Comparison of ENCODE assay signal across 8 cellular contexts in the genomic region with DNA sequence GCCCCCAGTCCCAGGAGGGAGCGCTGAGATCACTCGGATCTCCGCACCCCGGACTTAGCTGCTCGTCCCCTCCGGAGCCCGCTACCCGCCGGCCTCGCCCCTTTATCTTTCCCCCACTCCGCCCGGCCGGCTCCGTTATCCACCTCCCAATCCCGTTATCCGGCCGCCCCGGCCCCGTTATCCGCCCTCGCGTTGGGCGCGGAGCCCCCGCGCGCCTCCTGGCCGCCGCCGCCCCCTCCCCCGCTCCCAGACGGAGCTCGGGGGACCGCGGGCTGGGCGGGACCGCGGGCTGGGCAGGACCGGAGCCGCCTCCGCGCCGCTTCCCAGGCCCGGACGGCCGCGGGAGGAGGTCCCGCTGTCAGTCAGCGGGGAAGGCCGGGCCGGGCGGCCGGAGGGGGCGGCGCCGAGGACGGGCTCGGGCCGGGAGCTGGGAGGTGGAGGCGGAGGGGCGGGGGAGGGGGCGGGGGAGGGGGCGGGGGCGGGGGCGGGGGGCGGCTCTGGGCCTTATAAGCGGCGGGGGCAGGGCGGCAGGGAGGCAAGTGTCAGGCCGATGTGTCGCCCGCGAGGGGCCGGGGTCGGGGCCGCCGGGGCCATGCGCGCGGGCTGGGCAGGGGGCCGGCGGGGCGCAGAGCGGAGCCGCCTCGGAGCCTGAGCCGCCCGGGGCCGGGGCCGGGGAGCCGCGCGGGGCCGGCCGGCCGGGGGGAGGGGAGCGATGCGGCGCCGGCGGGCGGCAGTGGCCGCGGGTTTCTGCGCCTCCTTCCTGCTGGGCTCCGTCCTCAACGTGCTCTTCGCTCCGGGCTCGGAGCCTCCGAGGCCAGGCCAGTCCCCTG. TPM values are rescaled to one million over a fixed set of nuclear protein-coding genes. Genes with fewer than 3 reads are reported as not detected.
DNase-seq lines count a peak whose midpoint lies in the region; ATAC-seq and TF ChIP-seq lines count a peak whose summit lies in the region.

A gene with protein sequence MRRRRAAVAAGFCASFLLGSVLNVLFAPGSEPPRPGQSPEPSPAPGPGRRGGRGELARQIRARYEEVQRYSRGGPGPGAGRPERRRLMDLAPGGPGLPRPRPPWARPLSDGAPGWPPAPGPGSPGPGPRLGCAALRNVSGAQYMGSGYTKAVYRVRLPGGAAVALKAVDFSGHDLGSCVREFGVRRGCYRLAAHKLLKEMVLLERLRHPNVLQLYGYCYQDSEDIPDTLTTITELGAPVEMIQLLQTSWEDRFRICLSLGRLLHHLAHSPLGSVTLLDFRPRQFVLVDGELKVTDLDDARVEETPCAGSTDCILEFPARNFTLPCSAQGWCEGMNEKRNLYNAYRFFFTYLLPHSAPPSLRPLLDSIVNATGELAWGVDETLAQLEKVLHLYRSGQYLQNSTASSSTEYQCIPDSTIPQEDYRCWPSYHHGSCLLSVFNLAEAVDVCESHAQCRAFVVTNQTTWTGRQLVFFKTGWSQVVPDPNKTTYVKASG (plus strand): TSS at position 534 of the 830 bp plus-strand sequence. CDS start 179 bp downstream, at position 713.

- ATAC-seq in GM18511 (IDR thresholded peaks at IDR 0.05; ENCODE audit: unreplicated experiment) (peak; percentile 67), HG03520 (IDR thresholded peaks at IDR 0.05; ENCODE audit: unreplicated experiment) (peak; percentile 41), T-cell (replicated peaks in 1 of 4) (peak; percentile 48 to 75 (median 56)), GM21717 (IDR thresholded peaks at IDR 0.05; ENCODE audit: unreplicated experiment) (no peak)

- CTCF ChIA-PET in T-cell (lab: Charles Lee): no interaction called here

- peak within 1 kb of the TSS; percentile 64 to 76 (median 72) for H3K4me3 Mint-ChIP-seq in T-cell
- peak within 1 kb of the TSS; percentile 47 for H3K4me3 Mint-ChIP-seq in dendritic cell treated with granulocyte-macrophage colony-stimulating factor and Interleukin-4, amounts not matched to agents 40 ng/mL and 50 ng/mL, for 4 days

- peaks cover 34 to 67% of the 10 kb centered on the region in 2 donors for H3K27me3 Mint-ChIP-seq in T-cell
- H3K27me3 Mint-ChIP-seq in dendritic cell treated with granulocyte-macrophage colony-stimulating factor and Interleukin-4, amounts not matched to agents 40 ng/mL and 50 ng/mL, for 4 days: peaks cover 78% of the 10 kb centered on the region

- peaks cover 6 to 21% (median 9%) of the 10 kb centered on the region in 6 donors for H3K4me1 ChIP-seq in spleen

- 1 to 6% (median 2%) methylated on average over 23 to 103 of the region's 111 CpGs for WGBS in spleen, 5 donors

- no peak for TF ChIP-seq CTCF in spleen (IDR thresholded peaks at IDR 0.05 in 8 of 11, conservative IDR thresholded peaks at IDR 0.05 in 3 of 11)

- H3K4me3 ChIP-seq in spleen: peak within 1 kb of the TSS; percentile 36 to 81 (median 51)

- H3K9me3 ChIP-seq in spleen: no peaks in the 10 kb centered on the region

- intact Hi-C loops in dendritic cell treated with granulocyte-macrophage colony-stimulating factor and Interleukin-4, amounts not matched to agents 40 ng/mL and 50 ng/mL, for 4 days (cut with micrococcal nuclease): no loop called here
- intact Hi-C loops in spleen (cut with DNase I; ENCODE audit: low total_unique reads): no loop called here

- no peak for TF ChIP-seq POLR2A in spleen (IDR thresholded peaks at IDR 0.05)

- no peaks in the 10 kb centered on the region for H3K36me3 ChIP-seq in spleen

- peak within 1 kb of the TSS; percentile 73 for H3K27ac ChIP-seq in layer of hippocampus (ENCODE audit: low read depth, low read length)
- H3K27ac ChIP-seq in spleen: peak within 1 kb of the TSS in 7 of 8 donors; percentile 77 to 84 (median 80)

- DNase-seq in Ammon's horn (ENCODE audit: low spot score) (peak; percentile 87), T-cell (peak in 8 of 34 experiments; percentile 5 to 16 (median 12)), spleen (peak; percentile 87)

- H3K9me3 Mint-ChIP-seq in T-cell: no peaks in the 10 kb centered on the region
- no peaks in the 10 kb centered on the region for H3K9me3 Mint-ChIP-seq in dendritic cell treated with granulocyte-macrophage colony-stimulating factor and Interleukin-4, amounts not matched to agents 40 ng/mL and 50 ng/mL, for 4 days

- H3K27ac Mint-ChIP-seq in T-cell: peak within 1 kb of the TSS in 1 of 2 donors; percentile 28
- H3K27ac Mint-ChIP-seq in dendritic cell treated with granulocyte-macrophage colony-stimulating factor and Interleukin-4, amounts not matched to agents 40 ng/mL and 50 ng/mL, for 4 days: no peak within 1 kb of the TSS

- H3K27me3 ChIP-seq in layer of hippocampus (ENCODE audit: control insufficient read depth, insufficient read depth, low read length) (no peaks in the 10 kb centered on the region), spleen (replicated peaks in 1 of 7) (peaks cover 0 to 62% (median 17%) of the 10 kb centered on the region in 7 donors)

- H3K4me1 Mint-ChIP-seq in T-cell: peaks cover 5 to 10% (median 9%) of the 10 kb centered on the region in 3 donors
- no peaks in the 10 kb centered on the region for H3K4me1 Mint-ChIP-seq in dendritic cell treated with granulocyte-macrophage colony-stimulating factor and Interleukin-4, amounts not matched to agents 40 ng/mL and 50 ng/mL, for 4 days (ENCODE audit: low read depth)

- POLR2A ChIA-PET in T-cell (lab: Charles Lee): interaction anchor here in 1 of 2 donors (0.6 kb wide), 1 partner anchor 306 kb away, joined by 5 read pairs; no protein-coding TSS in a partner anchor

- H3K36me3 Mint-ChIP-seq in T-cell: no peaks in the 10 kb centered on the region
- H3K36me3 Mint-ChIP-seq in dendritic cell treated with granulocyte-macrophage colony-stimulating factor and Interleukin-4, amounts not matched to agents 40 ng/mL and 50 ng/mL, for 4 days (ENCODE audit: low read depth): no peaks in the 10 kb centered on the region

RNA-seq across cellular contexts. Expression of the gene that starts here (rescaled TPM):
- total RNA-seq in T-cell: 1 to 10 TPM in 2 of 5 donors, under 1 TPM in 2, not detected in 1; 0.29 to 1.3 (median 0.83) TPM
- 10 to 100 TPM; 41.0 to 81.9 (median 51.7) TPM for total RNA-seq in spleen
- 10 to 100 TPM; 19.8 to 44.0 (median 31.8) TPM for polyA plus RNA-seq in spleen

Comparison
In these comparisons a context has a peak if more than half of its experiments do, and no peak if none do; other contexts are left out.
1. RNA of the gene that starts here (total RNA-seq): 41.0 to 81.9 TPM in spleen; 0.29 to 1.3 TPM in T-cell; every median in the first group is over 10 times any median in the second.